Comparison of ENCODE assay signal across 7 cellular contexts in genomic region chr5:10111575-10111974, GRCh38.
A peak's percentile ranks its signal among the peaks of the same experiment; 100 is the strongest.
DNase-seq lines count a peak whose midpoint lies in the region; ATAC-seq and TF ChIP-seq lines count a peak whose summit lies in the region.

No MANE protein-coding gene starts in this region.

- H3K27me3 Mint-ChIP-seq in glutamatergic neuron (ENCODE audit: unreplicated experiment): peaks cover 3% of the 10 kb centered on the region

- H3K27ac Mint-ChIP-seq in glutamatergic neuron (ENCODE audit: unreplicated experiment): no peak overlapping the region

- H3K9me3 Mint-ChIP-seq in glutamatergic neuron (ENCODE audit: unreplicated experiment): peaks cover 4% of the 10 kb centered on the region

- H3K4me3 Mint-ChIP-seq in glutamatergic neuron (ENCODE audit: unreplicated experiment): no peak overlapping the region

- H3K36me3 Mint-ChIP-seq in glutamatergic neuron (ENCODE audit: unreplicated experiment): no peaks in the 10 kb centered on the region

- H3K4me1 Mint-ChIP-seq in glutamatergic neuron (ENCODE audit: low read depth, unreplicated experiment): no peaks in the 10 kb centered on the region

- TF ChIP-seq CTCF in GM12874 (IDR thresholded peaks at IDR 0.05; ENCODE audit: insufficient read depth, low read depth, low read length) (peak; percentile 36), glutamatergic neuron (IDR thresholded peaks at IDR 0.05; ENCODE audit: partially characterized antibody, unreplicated experiment) (peak; percentile 51)

- ATAC-seq in HG03159 (IDR thresholded peaks at IDR 0.05; ENCODE audit: unreplicated experiment): peak; percentile 73
- ATAC-seq in HG03135 (IDR thresholded peaks at IDR 0.05; ENCODE audit: unreplicated experiment): no peak

- peak; percentile 12 for DNase-seq in RKO (ENCODE audit: low spot score)
- peak; percentile 46 for DNase-seq in glutamatergic neuron
- DNase-seq in GM19238 (ENCODE audit: insufficient read length, low spot score): no peak
- DNase-seq in NCI-H2196 treated with DMSO at 0.1 percent for 48 hours (lab: John Stamatoyannopoulos, UW; ENCODE audit: unreplicated experiment): no peak

Comparison
In these comparisons a context has a peak if more than half of its experiments do, and no peak if none do; other contexts are left out.
1. DNase-seq: peak in RKO (single experiment) and glutamatergic neuron (single experiment); none in GM19238 (single experiment) and NCI-H2196 treated with DMSO at 0.1 percent for 48 hours (single experiment).